Comparison of ENCODE assay signal across 9 cellular contexts in the genomic region with DNA sequence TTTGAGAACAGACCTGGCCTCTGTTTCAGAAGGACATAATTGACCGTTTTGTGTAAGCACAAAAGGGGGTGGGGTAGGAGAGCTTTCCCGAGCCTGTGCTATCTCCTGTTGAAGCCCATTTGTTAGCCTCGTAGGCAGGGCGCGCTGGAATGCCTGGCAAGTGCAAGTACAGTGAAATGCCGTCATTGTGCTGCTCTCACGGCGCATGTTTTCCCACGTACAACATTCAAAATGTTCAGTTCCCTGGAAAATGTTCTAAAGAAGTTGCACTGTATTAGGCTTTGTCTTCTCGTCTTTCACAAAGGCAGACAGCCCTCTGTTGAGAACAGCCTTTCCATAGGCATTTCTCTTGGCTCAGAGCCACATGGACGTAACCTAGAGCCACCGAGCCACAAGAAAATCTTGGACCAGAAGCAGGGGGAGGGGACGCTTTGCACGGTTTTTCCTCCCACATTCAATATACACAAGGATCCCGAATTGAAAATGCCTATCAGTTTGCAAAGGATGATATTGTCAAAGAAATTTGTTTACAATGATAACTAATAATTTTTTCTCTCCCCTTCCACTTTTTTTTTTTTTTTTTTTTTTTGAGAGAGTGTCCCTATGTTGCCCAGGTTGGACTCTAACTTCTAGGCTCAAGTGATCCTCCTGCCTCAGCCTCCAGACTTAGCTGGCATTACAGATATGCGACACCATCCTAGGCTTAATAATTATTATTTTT. TPM values are rescaled to one million over a fixed set of nuclear protein-coding genes. Genes with fewer than 3 reads are reported as not detected.
DNase-seq lines count a peak whose midpoint lies in the region; ATAC-seq and TF ChIP-seq lines count a peak whose summit lies in the region.
"Had no signal": no experiment of that assay in that cellular context is flagged by ENCODE, and none has a peak within 500 bp of the region (broad histone marks: within the 10 kb centered on the region; RNA-seq: fewer than 3 reads in every experiment).

No MANE protein-coding gene starts in this region.

- H3K27me3 ChIP-seq in adipocyte (replicated peaks; ENCODE audit: control insufficient read depth, insufficient read depth, low read length): no peaks in the 10 kb centered on the region

- ATAC-seq in left cardiac atrium: peak; percentile 95 to 99
- no peak for ATAC-seq in HG03108 (IDR thresholded peaks at IDR 0.05; ENCODE audit: unreplicated experiment)
- ATAC-seq in GM18907 (IDR thresholded peaks at IDR 0.05; ENCODE audit: unreplicated experiment): no peak

- H3K9ac ChIP-seq in adipocyte (ENCODE audit: low read length): no peak overlapping the region

- H3K27ac Mint-ChIP-seq in activated naive CD4-positive, alpha-beta T cell treated with anti-CD3 and anti-CD28 coated beads for 36 hours: no peak overlapping the region
- H3K27ac Mint-ChIP-seq: activated naive CD8-positive, alpha-beta T cell had no signal

- H3K27me3 Mint-ChIP-seq in activated naive CD4-positive, alpha-beta T cell treated with anti-CD3 and anti-CD28 coated beads for 36 hours (ENCODE audit: low read depth): peaks cover 6% of the 10 kb centered on the region

- H3K4me1 ChIP-seq in HEK293 (ENCODE audit: control insufficient read depth, insufficient read depth, low read length): no peaks in the 10 kb centered on the region; the same call in 1 of the 2 replicates
- peaks cover 8% of the 10 kb centered on the region for H3K4me1 ChIP-seq in adipocyte (ENCODE audit: control insufficient read depth, insufficient read depth, low read length)

- H3K9me3 ChIP-seq in HEK293 (ENCODE audit: control insufficient read depth, insufficient read depth, low read depth, low read length): no peaks in the 10 kb centered on the region
- no peaks in the 10 kb centered on the region for H3K9me3 ChIP-seq in adipocyte (ENCODE audit: control insufficient read depth, low read length)

- peak; percentile 74 for DNase-seq in adipocyte (ENCODE audit: low read depth)
- DNase-seq in left cardiac atrium: peak; percentile 77
- DNase-seq in renal cortical epithelial cell (ENCODE audit: low read depth): peak; percentile 74
- DNase-seq in activated naive CD4-positive, alpha-beta T cell treated with anti-CD3 and anti-CD28 coated beads for 36 hours: no peak
- DNase-seq in NOMO-1 treated with dmso at 0.1 percent for 144 hours (lab: John Stamatoyannopoulos, UW; ENCODE audit: unreplicated experiment): no peak

- H3K9me3 Mint-ChIP-seq in activated naive CD4-positive, alpha-beta T cell treated with anti-CD3 and anti-CD28 coated beads for 36 hours: no peaks in the 10 kb centered on the region

- TF ChIP-seq CTCF in HEK293 (tag by site-specific recombination; IDR thresholded peaks at IDR 0.05): no peak

- H3K4me3 ChIP-seq in HEK293 (ENCODE audit: low read depth, low read length): peak overlapping the region; percentile 19
- peak overlapping the region; percentile 75 for H3K4me3 ChIP-seq in adipocyte (ENCODE audit: low read length)

- CTCF ChIA-PET in HEK293 (lab: Yijun Ruan, JAX): no interaction called here
- CTCF ChIA-PET in activated naive CD4-positive, alpha-beta T cell treated with anti-CD3 and anti-CD28 coated beads for 36 hours (lab: Charles Lee): no interaction called here

- H3K4me1 Mint-ChIP-seq in activated naive CD4-positive, alpha-beta T cell treated with anti-CD3 and anti-CD28 coated beads for 36 hours (ENCODE audit: low read depth): peaks cover 15% of the 10 kb centered on the region

- H3K27ac ChIP-seq in HEK293 (ENCODE audit: extremely low read depth, low read depth, low read length): peak overlapping the region; percentile 32

- POLR2A ChIA-PET in HEK293 (lab: Yijun Ruan, JAX): no interaction called here

- H3K36me3 ChIP-seq in HEK293 (ENCODE audit: control insufficient read depth in 2 of 2, insufficient read depth in 1 of 2, low read length in 2 of 2) (no peaks in the 10 kb centered on the region), adipocyte (ENCODE audit: control insufficient read depth, insufficient read depth, low read length, severe bottlenecking) (no peaks in the 10 kb centered on the region)

- intact Hi-C loops in left cardiac atrium (cut with DNase I): no loop called here
- intact Hi-C loops in activated naive CD4-positive, alpha-beta T cell treated with anti-CD3 and anti-CD28 coated beads for 36 hours (cut with micrococcal nuclease): no loop called here

- no peaks in the 10 kb centered on the region for H3K36me3 Mint-ChIP-seq in activated naive CD4-positive, alpha-beta T cell treated with anti-CD3 and anti-CD28 coated beads for 36 hours (ENCODE audit: low read depth)
- H3K36me3 Mint-ChIP-seq: activated naive CD8-positive, alpha-beta T cell had no signal

- H3K4me3 Mint-ChIP-seq in activated naive CD4-positive, alpha-beta T cell treated with anti-CD3 and anti-CD28 coated beads for 36 hours: no peak overlapping the region
- H3K4me3 Mint-ChIP-seq: activated naive CD8-positive, alpha-beta T cell had no signal

TF ChIP-seq in HEK293, 187 proteins besides CTCF, POLR2A, EP300 and RAD21 (continues in another document):
- TF ChIP-seq SP3 (tag by site-specific recombination; IDR thresholded peaks at IDR 0.05): 0 out of 2 replicates have a peak, but pooled peaks have one; percentile 11
- no peak for TF ChIP-seq ZNF792 (tag by site-specific recombination; IDR thresholded peaks at IDR 0.05)
- TF ChIP-seq, protein P1, sequence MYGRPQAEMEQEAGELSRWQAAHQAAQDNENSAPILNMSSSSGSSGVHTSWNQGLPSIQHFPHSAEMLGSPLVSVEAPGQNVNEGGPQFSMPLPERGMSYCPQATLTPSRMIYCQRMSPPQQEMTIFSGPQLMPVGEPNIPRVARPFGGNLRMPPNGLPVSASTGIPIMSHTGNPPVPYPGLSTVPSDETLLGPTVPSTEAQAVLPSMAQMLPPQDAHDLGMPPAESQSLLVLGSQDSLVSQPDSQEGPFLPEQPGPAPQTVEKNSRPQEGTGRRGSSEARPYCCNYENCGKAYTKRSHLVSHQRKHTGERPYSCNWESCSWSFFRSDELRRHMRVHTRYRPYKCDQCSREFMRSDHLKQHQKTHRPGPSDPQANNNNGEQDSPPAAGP (tag by site-specific recombination; IDR thresholded peaks at IDR 0.05): no peak
- TF ChIP-seq ZNF777 (tag by site-specific recombination; IDR thresholded peaks at IDR 0.05; ENCODE audit: borderline replicate concordance): no peak
- peak; percentile 56; the same call in 1 of the 2 replicates for TF ChIP-seq ZNF184 (tag by site-specific recombination; IDR thresholded peaks at IDR 0.05)
- TF ChIP-seq ZNF600 (tag by site-specific recombination; IDR thresholded peaks at IDR 0.05): peak; percentile 96
- TF ChIP-seq, protein P2, sequence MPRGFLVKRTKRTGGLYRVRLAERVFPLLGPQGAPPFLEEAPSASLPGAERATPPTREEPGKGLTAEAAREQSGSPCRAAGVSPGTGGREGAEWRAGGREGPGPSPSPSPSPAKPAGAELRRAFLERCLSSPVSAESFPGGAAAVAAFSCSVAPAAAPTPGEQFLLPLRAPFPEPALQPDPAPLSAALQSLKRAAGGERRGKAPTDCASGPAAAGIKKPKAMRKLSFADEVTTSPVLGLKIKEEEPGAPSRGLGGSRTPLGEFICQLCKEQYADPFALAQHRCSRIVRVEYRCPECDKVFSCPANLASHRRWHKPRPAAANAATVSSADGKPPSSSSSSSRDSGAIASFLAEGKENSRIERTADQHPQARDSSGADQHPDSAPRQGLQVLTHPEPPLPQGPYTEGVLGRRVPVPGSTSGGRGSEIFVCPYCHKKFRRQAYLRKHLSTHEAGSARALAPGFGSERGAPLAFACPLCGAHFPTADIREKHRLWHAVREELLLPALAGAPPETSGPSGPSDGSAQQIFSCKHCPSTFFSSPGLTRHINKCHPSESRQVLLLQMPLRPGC (tag by site-specific recombination; IDR thresholded peaks at IDR 0.05): peak; percentile 39; the same call in 1 of the 2 replicates
- TF ChIP-seq, protein P3, sequence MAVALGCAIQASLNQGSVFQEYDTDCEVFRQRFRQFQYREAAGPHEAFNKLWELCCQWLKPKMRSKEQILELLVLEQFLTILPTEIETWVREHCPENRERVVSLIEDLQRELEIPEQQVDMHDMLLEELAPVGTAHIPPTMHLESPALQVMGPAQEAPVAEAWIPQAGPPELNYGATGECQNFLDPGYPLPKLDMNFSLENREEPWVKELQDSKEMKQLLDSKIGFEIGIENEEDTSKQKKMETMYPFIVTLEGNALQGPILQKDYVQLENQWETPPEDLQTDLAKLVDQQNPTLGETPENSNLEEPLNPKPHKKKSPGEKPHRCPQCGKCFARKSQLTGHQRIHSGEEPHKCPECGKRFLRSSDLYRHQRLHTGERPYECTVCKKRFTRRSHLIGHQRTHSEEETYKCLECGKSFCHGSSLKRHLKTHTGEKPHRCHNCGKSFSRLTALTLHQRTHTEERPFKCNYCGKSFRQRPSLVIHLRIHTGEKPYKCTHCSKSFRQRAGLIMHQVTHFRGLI (tag by site-specific recombination; IDR thresholded peaks at IDR 0.05): peak; percentile 63; the same call in 1 of the 2 replicates
- peak; percentile 61 for TF ChIP-seq TRIM28 (IDR thresholded peaks at IDR 0.05; ENCODE audit: borderline replicate concordance, low read length)
- TF ChIP-seq ZBTB17 (tag by site-specific recombination; IDR thresholded peaks at IDR 0.05): peak; percentile 70
- no peak for TF ChIP-seq ZFP37 (tag by site-specific recombination; IDR thresholded peaks at IDR 0.05)
- TF ChIP-seq ZBTB8A (tag by site-specific recombination; IDR thresholded peaks at IDR 0.05): peak; percentile 89
- peak; percentile 80 for TF ChIP-seq ZNF629 (tag by site-specific recombination; IDR thresholded peaks at IDR 0.05)
- TF ChIP-seq ZNF146 (tag by site-specific recombination; IDR thresholded peaks at IDR 0.05): no peak
- 0 out of 2 replicates have a peak, but pooled peaks have one; percentile 25 for TF ChIP-seq KLF10 (tag by site-specific recombination; IDR thresholded peaks at IDR 0.05)
- no peak for TF ChIP-seq ZNF530 (tag by site-specific recombination; IDR thresholded peaks at IDR 0.05; ENCODE audit: low read depth)
- 0 out of 2 replicates have a peak, but pooled peaks have one; percentile 36 for TF ChIP-seq ZEB2 (tag by site-specific recombination; IDR thresholded peaks at IDR 0.05)
- TF ChIP-seq SCRT2 (tag by site-specific recombination; IDR thresholded peaks at IDR 0.05): peak; percentile 76; the same call in 1 of the 2 replicates

RNA-seq across cellular contexts. Expression of a gene that starts 54.6 kb away (rescaled TPM):
- total RNA-seq in left cardiac atrium: 10 to 100 TPM; 28.0 to 38.0 TPM
- total RNA-seq in renal cortical epithelial cell: 42.7 and 66.9 TPM in 2 replicates
- total RNA-seq in activated naive CD4-positive, alpha-beta T cell treated with anti-CD3 and anti-CD28 coated beads for 36 hours: 10 to 100 TPM; 21.2 to 26.1 TPM

Comparison
In these comparisons a context has a peak if more than half of its experiments do, and no peak if none do; other contexts are left out.
1. DNase-seq: peak in adipocyte (single experiment), left cardiac atrium (single experiment) and renal cortical epithelial cell (single experiment); none in activated naive CD4-positive, alpha-beta T cell treated with anti-CD3 and anti-CD28 coated beads for 36 hours (single experiment) and NOMO-1 treated with dmso at 0.1 percent for 144 hours (single experiment).
2. ATAC-seq: peak in left cardiac atrium (2 of 2); none in HG03108 (single experiment) and GM18907 (single experiment).